In the genomic region with DNA sequence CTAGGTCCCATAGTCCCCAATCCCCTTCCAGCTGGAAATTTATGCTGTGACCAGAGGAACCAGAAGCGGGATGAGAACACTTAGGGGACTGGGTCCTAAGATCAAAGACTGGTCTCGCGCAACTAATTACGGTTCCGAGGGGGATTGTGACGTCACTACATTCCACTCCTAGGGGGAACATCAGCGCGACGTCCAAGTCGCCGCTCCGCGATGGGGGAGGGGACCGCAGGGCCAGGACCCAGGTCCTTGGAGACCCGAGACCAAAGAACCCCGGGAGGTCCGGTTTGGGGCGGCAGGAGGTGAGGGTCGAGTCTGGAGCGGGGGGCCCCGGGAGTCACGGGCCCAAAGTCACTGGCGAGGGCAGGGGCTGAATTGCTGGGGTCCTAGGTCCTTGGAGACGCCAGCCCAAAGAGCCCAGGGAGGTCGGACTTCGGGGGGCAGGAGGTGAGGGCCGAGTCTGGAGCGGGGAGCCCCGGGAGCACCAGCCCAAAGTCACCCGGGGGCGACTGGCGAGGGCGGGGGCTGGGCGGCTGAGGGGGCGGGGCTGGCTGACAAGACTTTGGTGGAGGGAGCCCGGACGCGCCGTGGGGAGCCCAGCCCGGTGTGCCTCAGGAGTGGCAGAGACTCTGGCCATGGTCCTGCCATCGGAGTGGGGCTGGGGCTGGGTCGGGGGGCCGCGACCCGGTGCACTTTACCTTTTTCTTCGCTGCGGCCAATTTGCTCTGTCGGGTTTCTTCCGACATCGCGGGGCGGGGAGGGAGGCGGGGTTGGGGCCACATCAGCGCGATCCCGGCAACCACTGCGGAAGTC, we compare ENCODE assay signal across 1 cellular context.
A peak's percentile ranks its signal among the peaks of the same experiment; 100 is the strongest.
TF ChIP-seq lines count a peak whose summit lies in the region.

Gene GOLGA2 (minus strand): TSS at position 810 of the 810 bp plus-strand sequence. CDS start 31 bp downstream, at position 779.

TF ChIP-seq in K562, 482 proteins besides CTCF, POLR2A, EP300 and RAD21 (continued from another document and continues in another):
- TF ChIP-seq, protein P1, sequence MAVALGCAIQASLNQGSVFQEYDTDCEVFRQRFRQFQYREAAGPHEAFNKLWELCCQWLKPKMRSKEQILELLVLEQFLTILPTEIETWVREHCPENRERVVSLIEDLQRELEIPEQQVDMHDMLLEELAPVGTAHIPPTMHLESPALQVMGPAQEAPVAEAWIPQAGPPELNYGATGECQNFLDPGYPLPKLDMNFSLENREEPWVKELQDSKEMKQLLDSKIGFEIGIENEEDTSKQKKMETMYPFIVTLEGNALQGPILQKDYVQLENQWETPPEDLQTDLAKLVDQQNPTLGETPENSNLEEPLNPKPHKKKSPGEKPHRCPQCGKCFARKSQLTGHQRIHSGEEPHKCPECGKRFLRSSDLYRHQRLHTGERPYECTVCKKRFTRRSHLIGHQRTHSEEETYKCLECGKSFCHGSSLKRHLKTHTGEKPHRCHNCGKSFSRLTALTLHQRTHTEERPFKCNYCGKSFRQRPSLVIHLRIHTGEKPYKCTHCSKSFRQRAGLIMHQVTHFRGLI (CRISPR knock-in tag; IDR thresholded peaks at IDR 0.05): no peak
- peak; percentile 39; the same call in 1 of the 2 replicates for TF ChIP-seq BHLHE40 (IDR thresholded peaks at IDR 0.05; ENCODE audit: low read length)
- TF ChIP-seq PHF8 (IDR thresholded peaks at IDR 0.05; ENCODE audit: borderline replicate concordance, low read length): peak; percentile 82; the same call in 1 of the 2 replicates
- no peak for TF ChIP-seq ZNF384 (IDR thresholded peaks at IDR 0.05; ENCODE audit: low read depth, low read length)
- TF ChIP-seq MTA1 (IDR thresholded peaks at IDR 0.05; ENCODE audit: borderline replicate concordance): no peak
- TF ChIP-seq CXXC5 (CRISPR knock-in tag; IDR thresholded peaks at IDR 0.05): peak; percentile 4; the same call in 1 of the 2 replicates
- TF ChIP-seq NR2F6 (CRISPR knock-in tag; IDR thresholded peaks at IDR 0.05): 0 out of 2 replicates have a peak, but pooled peaks have one; percentile 77
- TF ChIP-seq HMG20A (CRISPR knock-in tag; conservative IDR thresholded peaks at IDR 0.05): no peak
- TF ChIP-seq CBX5 (IDR thresholded peaks at IDR 0.05; ENCODE audit: borderline replicate concordance, low read depth): no peak
- TF ChIP-seq TAF7 (tag; IDR thresholded peaks at IDR 0.05): no peak
- no peak for TF ChIP-seq POU5F1 (IDR thresholded peaks at IDR 0.05; ENCODE audit: borderline replicate concordance, low read depth, low read length, partially characterized antibody)
- TF ChIP-seq CBX1 (IDR thresholded peaks at IDR 0.05; ENCODE audit: low read depth): no peak
- no peak for TF ChIP-seq TGIF2 (CRISPR knock-in tag; IDR thresholded peaks at IDR 0.05)
- peak; percentile 80 for TF ChIP-seq REST (CRISPR knock-in tag; IDR thresholded peaks at IDR 0.05; ENCODE audit: low read depth)
- no peak for TF ChIP-seq CC2D1A (IDR thresholded peaks at IDR 0.05)
- TF ChIP-seq RAD51 (IDR thresholded peaks at IDR 0.05; ENCODE audit: borderline replicate concordance, low read depth): no peak
- TF ChIP-seq ZMIZ1 (IDR thresholded peaks at IDR 0.05; ENCODE audit: low read depth in 2 of 2, low read length in 2 of 2): no peak; a peak in 1 of 4 replicates
- TF ChIP-seq PHB (CRISPR knock-in tag; IDR thresholded peaks at IDR 0.05): no peak
- peak; percentile 20; the same call in 1 of the 2 replicates for TF ChIP-seq POLR2AphosphoS2 (IDR thresholded peaks at IDR 0.05; ENCODE audit: low read length)
- TF ChIP-seq RFX7 (CRISPR knock-in tag; IDR thresholded peaks at IDR 0.05): peak; percentile 60; the same call in 1 of the 2 replicates
- peak; percentile 55; the same call in 1 of the 2 replicates for TF ChIP-seq JUN (IDR thresholded peaks at IDR 0.05; ENCODE audit: borderline replicate concordance, low read depth, low read length)
- TF ChIP-seq JUN (CRISPR knock-in tag; IDR thresholded peaks at IDR 0.05; ENCODE audit: borderline replicate concordance): no peak
- TF ChIP-seq DDX20 (tag; IDR thresholded peaks at IDR 0.05; ENCODE audit: low read depth): no peak
- no peak for TF ChIP-seq MBD2 (IDR thresholded peaks at IDR 0.05; ENCODE audit: borderline replicate concordance, low read depth)
- 0 out of 2 replicates have a peak, but pooled peaks have one; percentile 66 for TF ChIP-seq ARID3B (CRISPR knock-in tag; IDR thresholded peaks at IDR 0.05; ENCODE audit: borderline replicate concordance)
- no peak for TF ChIP-seq CCAR2 (IDR thresholded peaks at IDR 0.05; ENCODE audit: low read depth, low read length)
- TF ChIP-seq CREB3L1 (IDR thresholded peaks at IDR 0.05; ENCODE audit: borderline replicate concordance, low read depth): no peak
- TF ChIP-seq SMAD4 (CRISPR knock-in tag; conservative IDR thresholded peaks at IDR 0.05): peak; percentile 64
- TF ChIP-seq ZNF699 (CRISPR knock-in tag; IDR thresholded peaks at IDR 0.05; ENCODE audit: insufficient replicate concordance): no peak
- TF ChIP-seq, protein P2, sequence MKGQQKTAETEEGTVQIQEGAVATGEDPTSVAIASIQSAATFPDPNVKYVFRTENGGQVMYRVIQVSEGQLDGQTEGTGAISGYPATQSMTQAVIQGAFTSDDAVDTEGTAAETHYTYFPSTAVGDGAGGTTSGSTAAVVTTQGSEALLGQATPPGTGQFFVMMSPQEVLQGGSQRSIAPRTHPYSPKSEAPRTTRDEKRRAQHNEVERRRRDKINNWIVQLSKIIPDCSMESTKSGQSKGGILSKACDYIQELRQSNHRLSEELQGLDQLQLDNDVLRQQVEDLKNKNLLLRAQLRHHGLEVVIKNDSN (CRISPR knock-in tag; IDR thresholded peaks at IDR 0.05): no peak
- TF ChIP-seq, protein P3, sequence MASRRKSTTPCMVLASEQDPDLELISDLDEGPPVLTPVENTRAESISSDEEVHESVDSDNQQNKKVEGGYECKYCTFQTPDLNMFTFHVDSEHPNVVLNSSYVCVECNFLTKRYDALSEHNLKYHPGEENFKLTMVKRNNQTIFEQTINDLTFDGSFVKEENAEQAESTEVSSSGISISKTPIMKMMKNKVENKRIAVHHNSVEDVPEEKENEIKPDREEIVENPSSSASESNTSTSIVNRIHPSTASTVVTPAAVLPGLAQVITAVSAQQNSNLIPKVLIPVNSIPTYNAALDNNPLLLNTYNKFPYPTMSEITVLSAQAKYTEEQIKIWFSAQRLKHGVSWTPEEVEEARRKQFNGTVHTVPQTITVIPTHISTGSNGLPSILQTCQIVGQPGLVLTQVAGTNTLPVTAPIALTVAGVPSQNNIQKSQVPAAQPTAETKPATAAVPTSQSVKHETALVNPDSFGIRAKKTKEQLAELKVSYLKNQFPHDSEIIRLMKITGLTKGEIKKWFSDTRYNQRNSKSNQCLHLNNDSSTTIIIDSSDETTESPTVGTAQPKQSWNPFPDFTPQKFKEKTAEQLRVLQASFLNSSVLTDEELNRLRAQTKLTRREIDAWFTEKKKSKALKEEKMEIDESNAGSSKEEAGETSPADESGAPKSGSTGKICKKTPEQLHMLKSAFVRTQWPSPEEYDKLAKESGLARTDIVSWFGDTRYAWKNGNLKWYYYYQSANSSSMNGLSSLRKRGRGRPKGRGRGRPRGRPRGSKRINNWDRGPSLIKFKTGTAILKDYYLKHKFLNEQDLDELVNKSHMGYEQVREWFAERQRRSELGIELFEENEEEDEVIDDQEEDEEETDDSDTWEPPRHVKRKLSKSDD (conservative IDR thresholded peaks at IDR 0.05; ENCODE audit: low read length): no peak
- no peak for TF ChIP-seq RBM14 (IDR thresholded peaks at IDR 0.05; ENCODE audit: borderline replicate concordance, insufficient read depth, low read depth, low read length)
- TF ChIP-seq HSF4 (CRISPR knock-in tag; IDR thresholded peaks at IDR 0.05; ENCODE audit: borderline replicate concordance): no peak
- TF ChIP-seq, protein P4, sequence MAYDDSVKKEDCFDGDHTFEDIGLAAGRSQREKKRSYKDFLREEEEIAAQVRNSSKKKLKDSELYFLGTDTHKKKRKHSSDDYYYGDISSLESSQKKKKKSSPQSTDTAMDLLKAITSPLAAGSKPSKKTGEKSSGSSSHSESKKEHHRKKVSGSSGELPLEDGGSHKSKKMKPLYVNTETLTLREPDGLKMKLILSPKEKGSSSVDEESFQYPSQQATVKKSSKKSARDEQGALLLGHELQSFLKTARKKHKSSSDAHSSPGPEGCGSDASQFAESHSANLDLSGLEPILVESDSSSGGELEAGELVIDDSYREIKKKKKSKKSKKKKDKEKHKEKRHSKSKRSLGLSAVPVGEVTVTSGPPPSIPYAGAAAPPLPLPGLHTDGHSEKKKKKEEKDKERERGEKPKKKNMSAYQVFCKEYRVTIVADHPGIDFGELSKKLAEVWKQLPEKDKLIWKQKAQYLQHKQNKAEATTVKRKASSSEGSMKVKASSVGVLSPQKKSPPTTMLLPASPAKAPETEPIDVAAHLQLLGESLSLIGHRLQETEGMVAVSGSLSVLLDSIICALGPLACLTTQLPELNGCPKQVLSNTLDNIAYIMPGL (CRISPR knock-in tag; IDR thresholded peaks at IDR 0.05): peak; percentile 78; the same call in 1 of the 2 replicates
- TF ChIP-seq, protein P5, sequence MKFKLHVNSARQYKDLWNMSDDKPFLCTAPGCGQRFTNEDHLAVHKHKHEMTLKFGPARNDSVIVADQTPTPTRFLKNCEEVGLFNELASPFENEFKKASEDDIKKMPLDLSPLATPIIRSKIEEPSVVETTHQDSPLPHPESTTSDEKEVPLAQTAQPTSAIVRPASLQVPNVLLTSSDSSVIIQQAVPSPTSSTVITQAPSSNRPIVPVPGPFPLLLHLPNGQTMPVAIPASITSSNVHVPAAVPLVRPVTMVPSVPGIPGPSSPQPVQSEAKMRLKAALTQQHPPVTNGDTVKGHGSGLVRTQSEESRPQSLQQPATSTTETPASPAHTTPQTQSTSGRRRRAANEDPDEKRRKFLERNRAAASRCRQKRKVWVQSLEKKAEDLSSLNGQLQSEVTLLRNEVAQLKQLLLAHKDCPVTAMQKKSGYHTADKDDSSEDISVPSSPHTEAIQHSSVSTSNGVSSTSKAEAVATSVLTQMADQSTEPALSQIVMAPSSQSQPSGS (CRISPR knock-in tag; IDR thresholded peaks at IDR 0.05): no peak
- TF ChIP-seq BCOR (IDR thresholded peaks at IDR 0.05): no peak
- TF ChIP-seq MEIS2 (IDR thresholded peaks at IDR 0.05; ENCODE audit: partially characterized antibody): no peak
- no peak for TF ChIP-seq RBM15 (IDR thresholded peaks at IDR 0.05; ENCODE audit: insufficient read depth, low read length)
